ENCODE assay signal across 23 cellular contexts in genomic region chr3:193910310-193910709, GRCh38.
"Had no signal": no experiment of that assay in that cellular context is flagged by ENCODE, and none has a peak within 500 bp of the region (broad histone marks: within the 10 kb centered on the region; RNA-seq: fewer than 3 reads in every experiment).

No MANE protein-coding gene starts in this region.

- H3K27me3 ChIP-seq: body of pancreas, cardiac muscle cell, heart right ventricle, testis had no signal

- H3K4me3 Mint-ChIP-seq: activated CD4-positive, alpha-beta memory T cell treated with anti-CD3 and anti-CD28 coated beads, Interleukin-2, amount 10 ng/mL, durations not matched to agents 7 days and 5 days; activated naive CD4-positive, alpha-beta T cell treated with anti-CD3 and anti-CD28 coated beads for 36 hours; activated naive CD8-positive, alpha-beta T cell treated with anti-CD3 and anti-CD28 coated beads, Interleukin-2, amount 10 ng/mL, durations not matched to agents 7 days and 5 days; naive B cell; stimulated activated naive B cell treated with anti-CD40 and anti-IgM and Interleukin-4, amounts not matched to agents 10 μg/mL and 1 μg/mL and 100 μg/mL, for 72 hours; T-helper 2 cell treated with Interferon-gamma antibody and Interleukin-4, amounts not matched to agents 5 μg/mL and 100 μg/mL, for 36 hours; type B pancreatic cell; WTC11 had no signal

- H3K27ac Mint-ChIP-seq: activated naive CD4-positive, alpha-beta T cell treated with anti-CD3 and anti-CD28 coated beads for 36 hours; activated naive CD8-positive, alpha-beta T cell treated with anti-CD3 and anti-CD28 coated beads, Interleukin-2, amount 10 ng/mL, durations not matched to agents 7 days and 5 days; activated T-cell treated with anti-CD3 and anti-CD28 coated beads, Interleukin-2, amount 50 U/mL, for 72 hours; stimulated activated naive B cell treated with anti-CD40 and anti-IgM and Interleukin-4, amounts not matched to agents 10 μg/mL and 1 μg/mL and 100 μg/mL, for 72 hours; WTC11 had no signal

- FAIRE-seq: keratinocyte, TTC549 had no signal

- H3K4me3 ChIP-seq: body of pancreas, cardiac muscle cell, heart right ventricle, prostate gland, testis had no signal

- H3K36me3 Mint-ChIP-seq: activated naive CD8-positive, alpha-beta T cell treated with anti-CD3 and anti-CD28 coated beads, Interleukin-2, amount 10 ng/mL, durations not matched to agents 7 days and 5 days; stimulated activated naive B cell treated with anti-CD40 and anti-IgM and Interleukin-4, amounts not matched to agents 10 μg/mL and 1 μg/mL and 100 μg/mL, for 72 hours had no signal

- H3K9me3 ChIP-seq: body of pancreas, prostate gland, testis had no signal

- H3K27me3 Mint-ChIP-seq: type B pancreatic cell had no signal

- H3K27ac ChIP-seq: body of pancreas, cardiac muscle cell, epithelial cell of prostate, heart right ventricle, prostate gland, testis had no signal

- ATAC-seq: body of pancreas, WTC11 had no signal

- DNase-seq: activated CD4-positive, alpha-beta T cell treated with anti-CD3 and anti-CD28 coated beads for 4 hours; activated effector memory CD4-positive, alpha-beta T cell treated with Interleukin-2 at 50 U/mL for 16 hours; activated naive CD8-positive, alpha-beta T cell treated with anti-CD3 and anti-CD28 coated beads, Interleukin-2, amount 10 ng/mL, durations not matched to agents 7 days and 5 days; activated T-cell treated with anti-CD3 and anti-CD28 coated beads, Interleukin-2, amount 50 U/mL, for 72 hours; amygdala; body of pancreas; heart right ventricle; left colon; naive B cell; stimulated activated CD4-positive, alpha-beta T cell treated with anti-CD3 and anti-CD28 coated beads, Interleukin-2, amount 100 ng/mL, for 48 hours; stimulated activated CD8-positive, alpha-beta memory T cell treated with anti-CD3 and anti-CD28 coated beads, Interleukin-4, amount 100 ng/mL, for 48 hours; stimulated activated naive B cell treated with anti-CD40 and anti-IgM and Interleukin-4, amounts not matched to agents 10 μg/mL and 1 μg/mL and 100 μg/mL, for 72 hours; testis had no signal

- H3K4me1 ChIP-seq: body of pancreas, prostate gland had no signal

- H3K36me3 ChIP-seq: cardiac muscle cell, heart right ventricle, prostate gland had no signal
